In genomic region chr10:122018951-122019413, GRCh38 we compare ENCODE assay signal across 12 cellular contexts. TPM values are rescaled to one million over a fixed set of nuclear protein-coding genes. Genes with fewer than 3 reads are reported as not detected.
DNase-seq lines count a peak whose midpoint lies in the region; ATAC-seq and TF ChIP-seq lines count a peak whose summit lies in the region.
"Had no signal": no experiment of that assay in that cellular context is flagged by ENCODE, and none has a peak within 500 bp of the region (broad histone marks: within the 10 kb centered on the region; RNA-seq: fewer than 3 reads in every experiment).

No MANE protein-coding gene starts in this region.

- no peaks in the 10 kb centered on the region for H3K9me3 ChIP-seq in HUES64 (ENCODE audit: insufficient read depth, low read depth, low read length)
- H3K9me3 ChIP-seq in WERI-Rb-1 (ENCODE audit: severe bottlenecking) = no peaks in the 10 kb centered on the region
- no peaks in the 10 kb centered on the region for H3K9me3 ChIP-seq in skeletal muscle satellite cell (replicated peaks; ENCODE audit: low read length)

- H3K27ac ChIP-seq in HUES64 (ENCODE audit: low read depth, low read length) (0 out of 2 replicates have a peak overlapping the region, but pooled peaks have one; percentile 3), WERI-Rb-1 (no peak overlapping the region), coronary artery (no peak overlapping the region)

- ATAC-seq in GM21723 (IDR thresholded peaks at IDR 0.05; ENCODE audit: unreplicated experiment) = no peak

- H3K4me2 ChIP-seq in skeletal muscle satellite cell (ENCODE audit: low read length) = peak overlapping the region; percentile 20

- H3K4me3 ChIP-seq in HUES64 (ENCODE audit: low read length) (no peak overlapping the region; the same call in 1 of the 2 replicates), WERI-Rb-1 (ENCODE audit: low read depth, low read length) (peak overlapping the region; percentile 34; the same call in 1 of the 2 replicates), skeletal muscle satellite cell (ENCODE audit: low read length) (no peak overlapping the region), coronary artery (no peak overlapping the region)

- H3K4me1 ChIP-seq in HUES64 (ENCODE audit: insufficient read depth, low read length) (peaks cover 18% of the 10 kb centered on the region), skeletal muscle satellite cell (ENCODE audit: control insufficient read depth, insufficient read depth, low read length) (no peaks in the 10 kb centered on the region)

- H3K36me3 ChIP-seq in HUES64 (ENCODE audit: insufficient read depth, low read length) (no peaks in the 10 kb centered on the region), WERI-Rb-1 (no peaks in the 10 kb centered on the region), skeletal muscle satellite cell (ENCODE audit: insufficient read depth, low read length) (no peaks in the 10 kb centered on the region)

- no peak for TF ChIP-seq CTCF in WERI-Rb-1 (IDR thresholded peaks at IDR 0.05; ENCODE audit: low read depth, low read length)
- no peak for TF ChIP-seq CTCF in coronary artery (IDR thresholded peaks at IDR 0.05)

- H3K27me3 ChIP-seq in HUES64 (ENCODE audit: insufficient read depth, low read length) = no peaks in the 10 kb centered on the region
- no peaks in the 10 kb centered on the region for H3K27me3 ChIP-seq in WERI-Rb-1 (ENCODE audit: insufficient read depth, low read depth, severe bottlenecking)
- H3K27me3 ChIP-seq in skeletal muscle satellite cell (ENCODE audit: control insufficient read depth, insufficient read depth, low read length) = peaks cover 30% of the 10 kb centered on the region

- DNase-seq in WERI-Rb-1 = no peak
- DNase-seq in kidney glomerular epithelial cell (lab: John Stamatoyannopoulos, UW) = peak; percentile 70
- no peak for DNase-seq in cerebellar nuclear complex (lab: John Stamatoyannopoulos, UW)
- DNase-seq in coronary artery (ENCODE audit: low spot score) = no peak
- no peak for DNase-seq in NCI-H446 treated with DMSO at 0.1 percent for 48 hours (lab: John Stamatoyannopoulos, UW)
- DNase-seq: activated CD4-positive, alpha-beta T cell treated with anti-CD3 and anti-CD28 coated beads, Interleukin-2, amount 10 ng/mL, durations not matched to agents 24 days and 14 days; NCI-H1694; SIG-M5; stimulated activated CD4-positive, alpha-beta T cell treated with anti-CD3 and anti-CD28 coated beads, Interleukin-1b, Interleukin-23, amount 100 ng/mL, for 48 hours had no signal

- no peak overlapping the region for H3K9ac ChIP-seq in HUES64 (ENCODE audit: low read depth, low read length)
- no peak overlapping the region for H3K9ac ChIP-seq in skeletal muscle satellite cell (ENCODE audit: low read depth, low read length)

- 92% methylated on average over 16 of the region's 16 CpGs for WGBS in HUES64

RNA-seq across cellular contexts. Expression of gene TACC2, which starts 30.0 kb away (rescaled TPM):
- polyA plus RNA-seq in HUES64 (2013, experiment 1 of 2) = 36.3 TPM
- 34.9 TPM for polyA plus RNA-seq in HUES64 (2013, experiment 2 of 2)
- total RNA-seq in skeletal muscle satellite cell (2012; rRNA removed) = 5.3 and 6.3 TPM in 2 replicates
- total RNA-seq: activated CD4-positive, alpha-beta T cell treated with anti-CD3 and anti-CD28 coated beads, Interleukin-2, amount 10 ng/mL, durations not matched to agents 24 days and 14 days had no signal

RNA-seq across cellular contexts. Expression of gene NSMCE4A, which starts 44.0 kb away (rescaled TPM):
- 60.8 TPM for polyA plus RNA-seq in HUES64 (2013, experiment 1 of 2)
- 70.1 TPM for polyA plus RNA-seq in HUES64 (2013, experiment 2 of 2)
- total RNA-seq in skeletal muscle satellite cell (2012; rRNA removed) = 37.0 and 41.5 TPM in 2 replicates
